Comparison of ENCODE assay signal across 8 cellular contexts in the genomic region with DNA sequence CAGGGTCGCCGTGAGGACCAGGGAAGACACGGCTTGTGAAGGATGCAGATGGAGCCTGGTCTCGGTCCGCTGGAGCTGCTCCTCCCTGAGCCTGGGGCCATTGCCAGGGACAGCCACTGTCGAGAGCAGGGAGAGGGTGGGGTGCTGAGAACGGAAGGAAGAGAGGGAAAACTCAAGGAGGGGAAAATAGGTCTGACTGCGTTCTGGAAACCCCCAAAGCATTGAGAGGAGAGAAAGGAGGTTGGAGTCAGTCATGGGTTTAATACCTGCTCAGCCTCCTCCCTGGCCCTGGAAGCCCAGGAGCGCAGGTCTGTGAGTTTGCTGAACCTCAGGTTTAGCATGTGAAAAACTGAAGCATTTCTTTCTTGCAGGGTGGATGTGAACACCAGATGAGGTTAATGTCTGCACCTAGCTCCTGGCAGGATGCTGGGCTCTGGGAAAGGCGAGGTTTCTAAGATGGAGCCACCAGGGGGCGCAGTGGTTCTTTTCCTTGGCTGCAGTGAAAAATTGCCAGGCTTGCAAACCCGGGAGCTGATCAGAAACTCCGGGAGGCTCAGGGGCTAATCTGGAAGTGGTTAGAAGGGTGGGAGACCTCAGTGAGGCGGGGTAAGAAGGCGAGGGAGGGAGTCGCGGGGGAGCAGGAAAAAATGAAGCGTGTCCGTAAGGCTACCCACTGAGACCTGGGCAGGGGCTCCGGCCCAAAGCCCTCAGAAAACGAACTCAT. TPM values are rescaled to one million over a fixed set of nuclear protein-coding genes. Genes with fewer than 3 reads are reported as not detected.
DNase-seq lines count a peak whose midpoint lies in the region; ATAC-seq and TF ChIP-seq lines count a peak whose summit lies in the region.

No MANE protein-coding gene starts in this region.

- H2BK12ac ChIP-seq in trophoblast cell (ENCODE audit: low read length): peak overlapping the region; percentile 6

- H3K9me3 Mint-ChIP-seq in activated naive CD4-positive, alpha-beta T cell treated with anti-CD3 and anti-CD28 coated beads, Interleukin-2, amount 10 ng/mL, durations not matched to agents 7 days and 5 days: peaks cover 2% of the 10 kb centered on the region
- peaks cover 1% of the 10 kb centered on the region for H3K9me3 Mint-ChIP-seq in glutamatergic neuron (ENCODE audit: unreplicated experiment)

- no peak overlapping the region for H3K9ac ChIP-seq in DND-41 (ENCODE audit: low read depth, low read length)
- H3K9ac ChIP-seq in SK-N-MC (ENCODE audit: insufficient read length): no peak overlapping the region
- H3K9ac ChIP-seq in trophoblast cell (ENCODE audit: low read length): no peak overlapping the region

- H2AFZ ChIP-seq in DND-41 (ENCODE audit: low read depth, low read length): no peak overlapping the region
- H2AFZ ChIP-seq in trophoblast cell (ENCODE audit: insufficient read depth, low read length, poor library complexity): no peak overlapping the region

- H3K9me3 ChIP-seq in DND-41 (ENCODE audit: insufficient read depth, low read length, severe bottlenecking): no peaks in the 10 kb centered on the region
- H3K9me3 ChIP-seq in MG63: no peaks in the 10 kb centered on the region
- no peaks in the 10 kb centered on the region for H3K9me3 ChIP-seq in SK-N-MC (ENCODE audit: low read depth, low read length)
- no peaks in the 10 kb centered on the region for H3K9me3 ChIP-seq in trophoblast cell (ENCODE audit: insufficient read depth, low read depth, low read length)

- no peaks in the 10 kb centered on the region for H4K20me1 ChIP-seq in DND-41 (ENCODE audit: insufficient read depth, low read length)

- ATAC-seq in DND-41 (ENCODE audit: insufficient read depth, low read depth) (peak; percentile 86), HG03354 (IDR thresholded peaks at IDR 0.05; ENCODE audit: poor library complexity, severe bottlenecking, unreplicated experiment) (no peak)

- no peaks in the 10 kb centered on the region for H3K79me2 ChIP-seq in DND-41 (ENCODE audit: insufficient read depth, low read length)
- H3K79me2 ChIP-seq in trophoblast cell (ENCODE audit: control insufficient read depth, insufficient read depth, low read length, poor library complexity): no peaks in the 10 kb centered on the region

- H3K4ac ChIP-seq in trophoblast cell (ENCODE audit: low read depth, low read length): no peak overlapping the region

- H3K36me3 ChIP-seq in DND-41 (ENCODE audit: insufficient read depth, low read length) (no peaks in the 10 kb centered on the region), MG63 (no peaks in the 10 kb centered on the region), SK-N-MC (ENCODE audit: insufficient read depth, low read length) (no peaks in the 10 kb centered on the region), trophoblast cell (ENCODE audit: control insufficient read depth in 1 of 2, insufficient read depth in 2 of 2, low read length in 2 of 2) (no peaks in the 10 kb centered on the region)

- peaks cover 8% of the 10 kb centered on the region for H3K27me3 Mint-ChIP-seq in activated naive CD4-positive, alpha-beta T cell treated with anti-CD3 and anti-CD28 coated beads, Interleukin-2, amount 10 ng/mL, durations not matched to agents 7 days and 5 days
- H3K27me3 Mint-ChIP-seq in glutamatergic neuron (ENCODE audit: unreplicated experiment): no peaks in the 10 kb centered on the region

- DNase-seq in DND-41 (peak; percentile 81), MG63 (peak; percentile 61), SK-N-MC (ENCODE audit: low read depth, low spot score) (peak; percentile 37), glutamatergic neuron (peak; percentile 90), trophoblast cell (peak; percentile 78 to 96), ureter (ENCODE audit: low spot score) (peak; percentile 71)
- DNase-seq in activated naive CD4-positive, alpha-beta T cell treated with anti-CD3 and anti-CD28 coated beads, Interleukin-2, amount 10 ng/mL, durations not matched to agents 7 days and 5 days: peak; percentile 83

- no peak overlapping the region for H3K4me2 ChIP-seq in DND-41 (ENCODE audit: insufficient read depth, low read length)
- H3K4me2 ChIP-seq in trophoblast cell (ENCODE audit: low read length): no peak overlapping the region

- H4K8ac ChIP-seq in trophoblast cell (ENCODE audit: low read depth, low read length): no peak overlapping the region

- H3K27ac Mint-ChIP-seq in activated naive CD4-positive, alpha-beta T cell treated with anti-CD3 and anti-CD28 coated beads, Interleukin-2, amount 10 ng/mL, durations not matched to agents 7 days and 5 days: peak overlapping the region; percentile 44
- no peak overlapping the region for H3K27ac Mint-ChIP-seq in glutamatergic neuron (ENCODE audit: unreplicated experiment)

- H2BK5ac ChIP-seq in trophoblast cell (ENCODE audit: low read depth, low read length, poor library complexity): no peak overlapping the region

- H3K36me3 Mint-ChIP-seq in activated naive CD4-positive, alpha-beta T cell treated with anti-CD3 and anti-CD28 coated beads, Interleukin-2, amount 10 ng/mL, durations not matched to agents 7 days and 5 days: peaks cover 5% of the 10 kb centered on the region
- H3K36me3 Mint-ChIP-seq in glutamatergic neuron (ENCODE audit: unreplicated experiment): no peaks in the 10 kb centered on the region

- no peak overlapping the region for H3K14ac ChIP-seq in trophoblast cell (ENCODE audit: low read length)

- H2BK120ac ChIP-seq in trophoblast cell (ENCODE audit: insufficient read depth, low read length, poor library complexity): no peak overlapping the region

- no peak overlapping the region for H4K91ac ChIP-seq in trophoblast cell (ENCODE audit: low read depth, low read length)

- H2AK5ac ChIP-seq in trophoblast cell (ENCODE audit: low read length): no peak overlapping the region

- CTCF ChIA-PET in activated naive CD4-positive, alpha-beta T cell treated with anti-CD3 and anti-CD28 coated beads, Interleukin-2, amount 10 ng/mL, durations not matched to agents 7 days and 5 days (lab: Charles Lee): interaction anchor here (0.7 to 4.1 kb wide), 37 partner anchors 8 to 898 kb away, joined by 3 to 39 read pairs (median 4); partner anchors contain the start of genes CREG2, RFX8 and RNF149

- H3K27ac ChIP-seq in DND-41 (ENCODE audit: low read length) (no peak overlapping the region), SK-N-MC (no peak overlapping the region), trophoblast cell (ENCODE audit: low read depth, low read length) (no peak overlapping the region)

- no peak overlapping the region for H3K23ac ChIP-seq in trophoblast cell (ENCODE audit: low read length)

- H3K4me1 ChIP-seq in DND-41 (ENCODE audit: insufficient read depth, low read length) (peaks cover 15% of the 10 kb centered on the region), trophoblast cell (ENCODE audit: control insufficient read depth in 1 of 2, insufficient read depth in 2 of 2, low read length in 2 of 2) (peaks cover 5 to 10% of the 10 kb centered on the region in 2 experiments)

- no peak overlapping the region for H3K18ac ChIP-seq in trophoblast cell (ENCODE audit: low read length)

- H3K4me3 Mint-ChIP-seq in activated naive CD4-positive, alpha-beta T cell treated with anti-CD3 and anti-CD28 coated beads, Interleukin-2, amount 10 ng/mL, durations not matched to agents 7 days and 5 days: no peak overlapping the region
- H3K4me3 Mint-ChIP-seq in glutamatergic neuron (ENCODE audit: unreplicated experiment): peak overlapping the region; percentile 47

- H4K12ac ChIP-seq in trophoblast cell (ENCODE audit: low read depth, low read length): no peak overlapping the region

- H3K4me3 ChIP-seq in DND-41 (ENCODE audit: low read depth in 1 of 2, low read length in 2 of 2) (no peak overlapping the region), MG63 (no peak overlapping the region), SK-N-MC (peak overlapping the region; percentile 63), trophoblast cell (ENCODE audit: low read depth, low read length) (no peak overlapping the region)

- H3K27me3 ChIP-seq in DND-41 (ENCODE audit: insufficient read depth, low read length, poor library complexity) (no peaks in the 10 kb centered on the region), MG63 (no peaks in the 10 kb centered on the region), trophoblast cell (ENCODE audit: insufficient read depth, low read length) (no peaks in the 10 kb centered on the region)

- peaks cover 51% of the 10 kb centered on the region for H3K4me1 Mint-ChIP-seq in activated naive CD4-positive, alpha-beta T cell treated with anti-CD3 and anti-CD28 coated beads, Interleukin-2, amount 10 ng/mL, durations not matched to agents 7 days and 5 days
- peaks cover 5% of the 10 kb centered on the region for H3K4me1 Mint-ChIP-seq in glutamatergic neuron (ENCODE audit: low read depth, unreplicated experiment)

- H3K79me1 ChIP-seq in trophoblast cell (ENCODE audit: low read length): peaks cover 6% of the 10 kb centered on the region

- no CpG with 5 or more reads among the region's 21 CpGs for WGBS in trophoblast cell (ENCODE audit: extremely low coverage, insufficient coverage, insufficient read length)

- TF ChIP-seq CTCF in DND-41 (IDR thresholded peaks at IDR 0.05; ENCODE audit: borderline replicate concordance, extremely low read depth, low read length, poor library complexity, severe bottlenecking) (peak; percentile 89), glutamatergic neuron (IDR thresholded peaks at IDR 0.05; ENCODE audit: partially characterized antibody, unreplicated experiment) (peak; percentile 95)

RNA-seq across cellular contexts. Expression of gene RNF149, which starts 33.6 kb away (rescaled TPM):
- total RNA-seq in MG63 (2014; rRNA removed; shearing (Covaris generic); ENCODE audit: low replicate concordance): 33.8 and 34.5 TPM in 2 replicates
- total RNA-seq in glutamatergic neuron (ENCODE audit: unreplicated experiment): 26.9 TPM
- 52.8 and 58.2 TPM in 2 replicates for polyA plus RNA-seq in trophoblast cell (2013)
- total RNA-seq in ureter: 97.3 TPM

RNA-seq across cellular contexts. Expression of gene CREG2, which starts 45.2 kb away (rescaled TPM):
- not detected in 2 replicates for total RNA-seq in MG63 (2014; rRNA removed; shearing (Covaris generic); ENCODE audit: low replicate concordance)
- total RNA-seq in glutamatergic neuron (ENCODE audit: unreplicated experiment) (1.3 TPM), ureter (1.8 TPM)
- 0.22 TPM in 2 replicates for polyA plus RNA-seq in trophoblast cell (2013)

Comparison
In these comparisons a context has a peak if more than half of its experiments do, and no peak if none do; other contexts are left out.
1. DNase-seq: peak in every context shown above with its lines; median percentile 90 in glutamatergic neuron; 87 in trophoblast cell; 83 in activated naive CD4-positive, alpha-beta T cell treated with anti-CD3 and anti-CD28 coated beads, Interleukin-2, amount 10 ng/mL, durations not matched to agents 7 days and 5 days; 81 in DND-41; 71 in ureter; 61 in MG63; 37 in SK-N-MC.